Comparison of ENCODE assay signal across 17 cellular contexts in the genomic region with DNA sequence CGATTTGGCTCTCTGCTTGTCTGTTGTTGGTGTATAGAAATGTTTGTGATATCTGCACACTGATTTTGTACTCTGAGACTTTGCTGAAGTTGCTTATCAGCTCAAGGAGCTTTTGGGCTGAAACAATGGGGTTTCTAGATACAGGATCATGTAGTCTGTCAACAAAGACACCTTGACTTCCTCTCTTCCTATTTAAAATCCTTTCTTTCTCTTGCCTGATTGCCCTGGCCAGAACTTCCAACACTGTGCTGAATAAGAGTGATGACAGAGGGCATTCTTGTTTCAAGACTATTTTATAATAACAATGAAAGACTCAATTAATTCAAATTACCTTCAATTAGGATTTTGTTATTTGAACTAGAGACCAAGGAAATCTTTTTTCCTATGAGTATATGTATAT.
DNase-seq lines count a peak whose midpoint lies in the region; ATAC-seq and TF ChIP-seq lines count a peak whose summit lies in the region.
"Had no signal": no experiment of that assay in that cellular context is flagged by ENCODE, and none has a peak within 500 bp of the region (broad histone marks: within the 10 kb centered on the region; RNA-seq: fewer than 3 reads in every experiment).

No MANE protein-coding gene starts in this region.

- H2BK5ac ChIP-seq in H9 (ENCODE audit: insufficient read length, low read length) = no peak overlapping the region

- no peaks in the 10 kb centered on the region for H3K79me1 ChIP-seq in H9 (ENCODE audit: insufficient read depth, low read depth, low read length, poor library complexity, severe bottlenecking)

- H3K79me2 ChIP-seq in H9 (ENCODE audit: insufficient read depth, low read length) (no peaks in the 10 kb centered on the region), neural progenitor cell (ENCODE audit: low read depth) (no peaks in the 10 kb centered on the region)

- H3K23me2 ChIP-seq in H9 (ENCODE audit: insufficient read length, low read depth, low read length, poor library complexity, severe bottlenecking) = no peaks in the 10 kb centered on the region

- no peak for TF ChIP-seq CTCF in H9 (conservative IDR thresholded peaks at IDR 0.05)
- TF ChIP-seq CTCF in WTC11 (IDR thresholded peaks at IDR 0.05) = no peak
- TF ChIP-seq CTCF in endothelial cell (IDR thresholded peaks at IDR 0.05; ENCODE audit: unreplicated experiment) = no peak
- no peak for TF ChIP-seq CTCF in neural progenitor cell (IDR thresholded peaks at IDR 0.05)
- TF ChIP-seq CTCF in tibial nerve (IDR thresholded peaks at IDR 0.05) = no peak

- H2AK5ac ChIP-seq in H9 (ENCODE audit: insufficient read length, low read length) = no peak overlapping the region

- no peak for DNase-seq in H9
- DNase-seq in WTC11 (ENCODE audit: low spot score) = no peak
- DNase-seq in endothelial cell (ENCODE audit: low spot score) = no peak
- peak; percentile 13 for DNase-seq in neural progenitor cell (ENCODE audit: low spot score)
- DNase-seq in tibial nerve (ENCODE audit: low spot score in 2 of 2) = no peak
- no peak for DNase-seq in KG1 (lab: John Stamatoyannopoulos, UW)
- DNase-seq: Calu3; CD8-positive, alpha-beta T cell; DMS 273 treated with DMSO at 0.1 percent for 48 hours; DMS53; GM23248; H7 had no signal

- no peak for TF ChIP-seq EP300 in tibial nerve (IDR thresholded peaks at IDR 0.05)

- POLR2A ChIA-PET in WTC11 (lab: Charles Lee) = no interaction called here

- H3T11ph ChIP-seq in H9 (ENCODE audit: low read length) = no peak overlapping the region

- H4K20me1 ChIP-seq in H9 (ENCODE audit: control insufficient read depth, insufficient read depth, insufficient read length) (no peaks in the 10 kb centered on the region), neural progenitor cell (ENCODE audit: low read depth) (no peaks in the 10 kb centered on the region)
- H4K20me1 ChIP-seq: BLaER1 treated with 17β-estradiol and CSF1 and Interleukin-3, amounts not matched to agents 10 nM and 100 nM had no signal

- peak overlapping the region; percentile 6 for H3K4me2 ChIP-seq in H9 (ENCODE audit: insufficient read depth, insufficient read length, low read length)
- H3K4me2 ChIP-seq in neural progenitor cell = no peak overlapping the region
- H3K4me2 ChIP-seq: BLaER1 treated with 17β-estradiol and CSF1 and Interleukin-3, amounts not matched to agents 10 nM and 100 nM had no signal

- H3K9me3 ChIP-seq in H9 (ENCODE audit: control insufficient read depth, low read depth, low read length) (no peaks in the 10 kb centered on the region), neural progenitor cell (ENCODE audit: low read depth) (no peaks in the 10 kb centered on the region), tibial nerve (no peaks in the 10 kb centered on the region)
- H3K9me3 ChIP-seq: BLaER1 treated with 17β-estradiol and CSF1 and Interleukin-3, amounts not matched to agents 10 nM and 100 nM had no signal

- H2BK12ac ChIP-seq in H9 (ENCODE audit: insufficient read length, low read depth, low read length) = no peak overlapping the region

- no peak overlapping the region for H4K8ac ChIP-seq in H9 (replicated peaks; ENCODE audit: insufficient read length, low read depth, low read length)

- no peak overlapping the region for H3K4ac ChIP-seq in H9 (ENCODE audit: low read depth, low read length)

- H3K4me3 ChIP-seq in neural progenitor cell = no peak overlapping the region
- no peak overlapping the region for H3K4me3 ChIP-seq in tibial nerve
- H3K4me3 ChIP-seq: BLaER1 treated with 17β-estradiol and CSF1 and Interleukin-3, amounts not matched to agents 10 nM and 100 nM; GM23248 had no signal

- no peak overlapping the region for H2BK15ac ChIP-seq in H9 (ENCODE audit: low read depth, low read length)

- TF ChIP-seq POLR2A in tibial nerve (IDR thresholded peaks at IDR 0.05) = no peak

- H3K18ac ChIP-seq in H9 (ENCODE audit: insufficient read length, low read depth, low read length) = no peak overlapping the region

- H4K91ac ChIP-seq in H9 (ENCODE audit: insufficient read length, low read depth, low read length) = no peak overlapping the region

- no peak overlapping the region for H2BK20ac ChIP-seq in H9 (ENCODE audit: low read depth, low read length, poor library complexity, severe bottlenecking)

- peak overlapping the region; percentile 47 to 93 (median 48); a peak in 6 of 7 replicates for H3K27ac Mint-ChIP-seq in H9
- peak overlapping the region; percentile 96 for H3K27ac Mint-ChIP-seq in WTC11
- H3K27ac Mint-ChIP-seq in endothelial cell (ENCODE audit: unreplicated experiment) = peak overlapping the region; percentile 8
- no peak overlapping the region for H3K27ac Mint-ChIP-seq in neural progenitor cell
- H3K27ac Mint-ChIP-seq: B cell; CD8-positive, alpha-beta T cell; IgD-negative memory B cell had no signal

- no peak overlapping the region for H4K5ac ChIP-seq in H9 (ENCODE audit: insufficient read length, low read depth, low read length)

- H3K4me1 ChIP-seq in H9 (ENCODE audit: insufficient read depth, low read length) = no peaks in the 10 kb centered on the region
- H3K4me1 ChIP-seq in neural progenitor cell = no peaks in the 10 kb centered on the region
- H3K4me1 ChIP-seq in tibial nerve = no peaks in the 10 kb centered on the region
- H3K4me1 ChIP-seq: BLaER1 treated with 17β-estradiol and CSF1 and Interleukin-3, amounts not matched to agents 10 nM and 100 nM had no signal

- H2BK120ac ChIP-seq in H9 (ENCODE audit: low read depth, low read length, poor library complexity, severe bottlenecking) = no peak overlapping the region

- H3K4me1 Mint-ChIP-seq in H9 (peaks cover 9 to 11% of the 10 kb centered on the region in 2 experiments), WTC11 (peaks cover 24% of the 10 kb centered on the region), endothelial cell (ENCODE audit: unreplicated experiment) (peaks cover 5% of the 10 kb centered on the region), neural progenitor cell (no peaks in the 10 kb centered on the region)
- H3K4me1 Mint-ChIP-seq: B cell, IgD-negative memory B cell had no signal

- H3K36me3 ChIP-seq in neural progenitor cell (no peaks in the 10 kb centered on the region), tibial nerve (no peaks in the 10 kb centered on the region)
- H3K36me3 ChIP-seq: BLaER1 treated with 17β-estradiol and CSF1 and Interleukin-3, amounts not matched to agents 10 nM and 100 nM had no signal

- no peaks in the 10 kb centered on the region for H3F3A ChIP-seq in neural progenitor cell (ENCODE audit: low read depth)

- no peak overlapping the region for H3K23ac ChIP-seq in H9 (ENCODE audit: insufficient read length, low read depth, low read length)

- peak; percentile 83 for ATAC-seq in WTC11
- ATAC-seq in HG03039 (IDR thresholded peaks at IDR 0.05; ENCODE audit: unreplicated experiment) = no peak
- ATAC-seq: CD8-positive, alpha-beta T cell; HepG2 had no signal

- H3K27me3 Mint-ChIP-seq in H9 (ENCODE audit: low read depth) (no peaks in the 10 kb centered on the region), WTC11 (ENCODE audit: low read depth) (no peaks in the 10 kb centered on the region), endothelial cell (ENCODE audit: unreplicated experiment) (no peaks in the 10 kb centered on the region), neural progenitor cell (ENCODE audit: insufficient read depth, low read depth) (no peaks in the 10 kb centered on the region)
- H3K27me3 Mint-ChIP-seq: B cell, IgD-negative memory B cell had no signal

- H3K4me3 Mint-ChIP-seq in H9 (no peak overlapping the region), WTC11 (no peak overlapping the region), endothelial cell (ENCODE audit: unreplicated experiment) (no peak overlapping the region), neural progenitor cell (no peak overlapping the region)
- H3K4me3 Mint-ChIP-seq: B cell; CD8-positive, alpha-beta T cell; IgD-negative memory B cell had no signal

- H3K27me3 ChIP-seq in H9 (ENCODE audit: insufficient read depth, low read length) (no peaks in the 10 kb centered on the region), neural progenitor cell (no peaks in the 10 kb centered on the region), tibial nerve (no peaks in the 10 kb centered on the region)
- H3K27me3 ChIP-seq: BLaER1 treated with 17β-estradiol and CSF1 and Interleukin-3, amounts not matched to agents 10 nM and 100 nM had no signal

- H3K14ac ChIP-seq in H9 (ENCODE audit: insufficient read depth, low read length) = no peak overlapping the region

- H3K56ac ChIP-seq in H9 (ENCODE audit: insufficient read length, low read depth, low read length) = no peak overlapping the region

- no peaks in the 10 kb centered on the region for H3K9me3 Mint-ChIP-seq in H9
- no peaks in the 10 kb centered on the region for H3K9me3 Mint-ChIP-seq in WTC11
- no peaks in the 10 kb centered on the region for H3K9me3 Mint-ChIP-seq in endothelial cell (ENCODE audit: unreplicated experiment)
- H3K9me3 Mint-ChIP-seq in neural progenitor cell = no peaks in the 10 kb centered on the region

- CTCF ChIA-PET in WTC11 (lab: Charles Lee) = no interaction called here

- H3K9ac ChIP-seq in H9 (ENCODE audit: extremely low read depth, insufficient read length, low read length) = no peak overlapping the region
- no peak overlapping the region for H3K9ac ChIP-seq in neural progenitor cell
- H3K9ac ChIP-seq: BLaER1 treated with 17β-estradiol and CSF1 and Interleukin-3, amounts not matched to agents 10 nM and 100 nM; GM23248 had no signal

- H3K36me3 Mint-ChIP-seq in H9 (ENCODE audit: insufficient read depth in 1 of 3, low read depth in 3 of 3) = no peaks in the 10 kb centered on the region
- H3K36me3 Mint-ChIP-seq in WTC11 = no peaks in the 10 kb centered on the region
- no peaks in the 10 kb centered on the region for H3K36me3 Mint-ChIP-seq in endothelial cell (ENCODE audit: low read depth, unreplicated experiment)
- H3K36me3 Mint-ChIP-seq in neural progenitor cell = no peaks in the 10 kb centered on the region
- H3K36me3 Mint-ChIP-seq: CD8-positive, alpha-beta T cell; IgD-negative memory B cell had no signal

- WGBS in H9 (ENCODE audit: extremely low coverage, insufficient read length, low lambda C conversion rate) = no CpG with 5 or more reads among the region's 1 CpG
- WGBS in tibial nerve, 2 donors = 87 to 89% methylated on average over 1 of the region's 1 CpG

- H2AFZ ChIP-seq in H9 (ENCODE audit: low read length) (no peak overlapping the region), neural progenitor cell (replicated peaks) (no peak overlapping the region)
- H2AFZ ChIP-seq: GM23248 had no signal

- H3K27ac ChIP-seq in H9 (ENCODE audit: insufficient read length, low read depth, low read length) (peak overlapping the region; percentile 34), neural progenitor cell (no peak overlapping the region), tibial nerve (no peak overlapping the region)
- H3K27ac ChIP-seq: BLaER1 treated with 17β-estradiol and CSF1 and Interleukin-3, amounts not matched to agents 10 nM and 100 nM; GM23248 had no signal

TF ChIP-seq in WTC11, 78 proteins besides CTCF, POLR2A, EP300 and RAD21 (continues in another document):
- no peak for TF ChIP-seq SMAD3 (CRISPR knock-in tag; IDR thresholded peaks at IDR 0.05; ENCODE audit: borderline replicate concordance)
